Comparison of ENCODE assay signal across 8 cellular contexts in genomic region chr10:105974803-105975456, GRCh38.
DNase-seq lines count a peak whose midpoint lies in the region; ATAC-seq and TF ChIP-seq lines count a peak whose summit lies in the region.

No MANE protein-coding gene starts in this region.

- H3K9me3 ChIP-seq in Peyer's patch (no peaks in the 10 kb centered on the region), tibial nerve (no peaks in the 10 kb centered on the region), prostate gland (no peaks in the 10 kb centered on the region)

- no peaks in the 10 kb centered on the region for H3K9me3 Mint-ChIP-seq in stimulated activated naive CD8-positive, alpha-beta T cell treated with anti-CD3 and anti-CD28 coated beads, Interleukin-15, Interleukin-2, amounts not matched to agents 100 ng/mL and 50 ng/mL, for 24 hours
- H3K9me3 Mint-ChIP-seq in stimulated activated naive CD8-positive, alpha-beta T cell treated with anti-CD3 and anti-CD28 coated beads, Interleukin-15, amount 100 ng/mL, for 72 hours: no peaks in the 10 kb centered on the region

- H3K36me3 Mint-ChIP-seq in stimulated activated naive CD8-positive, alpha-beta T cell treated with anti-CD3 and anti-CD28 coated beads, Interleukin-15, Interleukin-2, amounts not matched to agents 100 ng/mL and 50 ng/mL, for 24 hours (ENCODE audit: low read depth): no peaks in the 10 kb centered on the region

- H3K4me3 ChIP-seq in Peyer's patch: peak overlapping the region in 1 of 4 donors; percentile 18
- peak overlapping the region in 3 of 4 donors; percentile 6 to 26 (median 13) for H3K4me3 ChIP-seq in tibial nerve
- H3K4me3 ChIP-seq in prostate gland: no peak overlapping the region

- peak in 5 of 6 experiments; percentile 23 to 51 (median 39) for TF ChIP-seq CTCF in Peyer's patch (IDR thresholded peaks at IDR 0.05)
- TF ChIP-seq CTCF in tibial nerve (IDR thresholded peaks at IDR 0.05): peak; percentile 43 to 63 (median 56)
- TF ChIP-seq CTCF in prostate gland (IDR thresholded peaks at IDR 0.05): peak in 2 of 4 experiments; percentile 15 to 24

- H3K27ac ChIP-seq in Peyer's patch (peak overlapping the region in 1 of 4 donors; percentile 2), tibial nerve (peak overlapping the region in 2 of 4 donors; percentile 52 to 68), prostate gland (no peak overlapping the region)

- no peak overlapping the region for H3K27ac Mint-ChIP-seq in stimulated activated naive CD8-positive, alpha-beta T cell treated with anti-CD3 and anti-CD28 coated beads, Interleukin-15, Interleukin-2, amounts not matched to agents 100 ng/mL and 50 ng/mL, for 24 hours
- no peak overlapping the region for H3K27ac Mint-ChIP-seq in stimulated activated naive CD8-positive, alpha-beta T cell treated with anti-CD3 and anti-CD28 coated beads, Interleukin-15, amount 100 ng/mL, for 72 hours

- 34 to 37% methylated on average over 7 of the region's 7 CpGs for WGBS in tibial nerve, 2 donors
- 35% methylated on average over 7 of the region's 7 CpGs for WGBS in prostate gland

- H3K4me1 ChIP-seq in Peyer's patch: no peaks in the 10 kb centered on the region
- H3K4me1 ChIP-seq in tibial nerve: peaks cover 0 to 21% (median 2%) of the 10 kb centered on the region in 4 donors
- no peaks in the 10 kb centered on the region for H3K4me1 ChIP-seq in prostate gland (replicated peaks)

- H3K4me1 Mint-ChIP-seq in stimulated activated naive CD8-positive, alpha-beta T cell treated with anti-CD3 and anti-CD28 coated beads, Interleukin-15, Interleukin-2, amounts not matched to agents 100 ng/mL and 50 ng/mL, for 24 hours (ENCODE audit: low read depth): no peaks in the 10 kb centered on the region
- H3K4me1 Mint-ChIP-seq in stimulated activated naive CD8-positive, alpha-beta T cell treated with anti-CD3 and anti-CD28 coated beads, Interleukin-15, amount 100 ng/mL, for 72 hours: no peaks in the 10 kb centered on the region

- DNase-seq in stimulated activated naive CD8-positive, alpha-beta T cell treated with anti-CD3 and anti-CD28 coated beads, Interleukin-15, amount 100 ng/mL, for 72 hours: no peak
- DNase-seq in Peyer's patch (no peak), left cardiac atrium (peak; percentile 34), tibial nerve (ENCODE audit: low spot score in 2 of 2) (peak in 1 of 2 donors; percentile 20), hepatic stellate cell (ENCODE audit: low spot score) (no peak), prostate gland (ENCODE audit: low spot score) (no peak), NCI-H2196 treated with DMSO at 0.1 percent for 48 hours (lab: John Stamatoyannopoulos, UW; ENCODE audit: unreplicated experiment) (no peak)

- no peaks in the 10 kb centered on the region for H3K27me3 ChIP-seq in Peyer's patch
- no peaks in the 10 kb centered on the region for H3K27me3 ChIP-seq in tibial nerve
- H3K27me3 ChIP-seq in prostate gland (replicated peaks; ENCODE audit: insufficient read depth): no peaks in the 10 kb centered on the region

- H3K36me3 ChIP-seq in Peyer's patch (no peaks in the 10 kb centered on the region), tibial nerve (no peaks in the 10 kb centered on the region), prostate gland (no peaks in the 10 kb centered on the region)

- H3K4me3 Mint-ChIP-seq in stimulated activated naive CD8-positive, alpha-beta T cell treated with anti-CD3 and anti-CD28 coated beads, Interleukin-15, Interleukin-2, amounts not matched to agents 100 ng/mL and 50 ng/mL, for 24 hours: peak overlapping the region; percentile 22
- H3K4me3 Mint-ChIP-seq in stimulated activated naive CD8-positive, alpha-beta T cell treated with anti-CD3 and anti-CD28 coated beads, Interleukin-15, amount 100 ng/mL, for 72 hours: peak overlapping the region in 1 of 2 donors; percentile 35

- ATAC-seq in stimulated activated naive CD8-positive, alpha-beta T cell treated with anti-CD3 and anti-CD28 coated beads, Interleukin-15, amount 100 ng/mL, for 72 hours: no peak
- ATAC-seq in left cardiac atrium: peak; percentile 50 to 83

- TF ChIP-seq POLR2A in Peyer's patch (IDR thresholded peaks at IDR 0.05) (no peak), tibial nerve (IDR thresholded peaks at IDR 0.05) (no peak), prostate gland (IDR thresholded peaks at IDR 0.05) (no peak)

- no peaks in the 10 kb centered on the region for H3K27me3 Mint-ChIP-seq in stimulated activated naive CD8-positive, alpha-beta T cell treated with anti-CD3 and anti-CD28 coated beads, Interleukin-15, Interleukin-2, amounts not matched to agents 100 ng/mL and 50 ng/mL, for 24 hours
- H3K27me3 Mint-ChIP-seq in stimulated activated naive CD8-positive, alpha-beta T cell treated with anti-CD3 and anti-CD28 coated beads, Interleukin-15, amount 100 ng/mL, for 72 hours: no peaks in the 10 kb centered on the region

- intact Hi-C loops in left cardiac atrium (cut with DNase I): no loop called here
- intact Hi-C loops in prostate gland (cut with DNase I): no loop called here

- no peak for TF ChIP-seq EP300 in tibial nerve (IDR thresholded peaks at IDR 0.05)

Comparison
In these comparisons a context has a peak if more than half of its experiments do, and no peak if none do; other contexts are left out.
1. H3K4me3 ChIP-seq: peak in tibial nerve (3 of 4); none in prostate gland (0 of 2).